19 cellular contexts compared by ENCODE assay signal in genomic region chr4:38188631-38189101, GRCh38.
A peak's percentile ranks its signal among the peaks of the same experiment; 100 is the strongest.
DNase-seq lines count a peak whose midpoint lies in the region; ATAC-seq and TF ChIP-seq lines count a peak whose summit lies in the region.
"Had no signal": no experiment of that assay in that cellular context is flagged by ENCODE, and none has a peak within 500 bp of the region (broad histone marks: within the 10 kb centered on the region; RNA-seq: fewer than 3 reads in every experiment).

No MANE protein-coding gene starts in this region.

- H3K27ac ChIP-seq in PC-9, result peak overlapping the region; percentile 99
- H3K27ac ChIP-seq in foreskin keratinocyte, result peak overlapping the region; percentile 86
- no peak overlapping the region for H3K27ac ChIP-seq in osteoblast (ENCODE audit: low read depth, low read length)
- no peak overlapping the region for H3K27ac ChIP-seq in MM.1S (ENCODE audit: low read length)

- H3K9me3 ChIP-seq in PC-9 (ENCODE audit: insufficient read depth, low read depth) (peaks cover 5% of the 10 kb centered on the region; the same call in 1 of the 2 replicates), osteoblast (ENCODE audit: low read depth, low read length) (no peaks in the 10 kb centered on the region), MM.1S (replicated peaks; ENCODE audit: insufficient read depth, low read length) (no peaks in the 10 kb centered on the region)
- H3K9me3 ChIP-seq: adrenal gland had no signal

- no peaks in the 10 kb centered on the region for H3K36me3 Mint-ChIP-seq in stimulated activated effector memory CD8-positive, alpha-beta T cell treated with anti-CD3 and anti-CD28 coated beads, Interleukin-12 subunit alpha, Interleukin-12 subunit beta, amount 100 ng/mL, for 72 hours
- H3K36me3 Mint-ChIP-seq: naive thymus-derived CD8-positive, alpha-beta T cell had no signal

- H3K4me3 Mint-ChIP-seq in stimulated activated effector memory CD8-positive, alpha-beta T cell treated with anti-CD3 and anti-CD28 coated beads, Interleukin-12 subunit alpha, Interleukin-12 subunit beta, amount 100 ng/mL, for 72 hours, result no peak overlapping the region
- H3K4me3 Mint-ChIP-seq: naive thymus-derived CD8-positive, alpha-beta T cell; stimulated activated naive CD8-positive, alpha-beta T cell treated with anti-CD3 and anti-CD28 coated beads, Interleukin-15, Interleukin-2, amounts not matched to agents 100 ng/mL and 50 ng/mL, for 24 hours had no signal

- TF ChIP-seq CTCF in PC-9 (conservative IDR thresholded peaks at IDR 0.05), result no peak
- TF ChIP-seq CTCF in foreskin keratinocyte (conservative IDR thresholded peaks at IDR 0.05), result no peak
- TF ChIP-seq CTCF in osteoblast (IDR thresholded peaks at IDR 0.05; ENCODE audit: extremely low read depth, low read depth, low read length), result no peak
- TF ChIP-seq CTCF in MM.1S (IDR thresholded peaks at IDR 0.05; ENCODE audit: low read length), result no peak

- H3K4me3 ChIP-seq in PC-9, result no peak overlapping the region
- H3K4me3 ChIP-seq in osteoblast (ENCODE audit: insufficient read depth, low read length), result no peak overlapping the region
- no peak overlapping the region for H3K4me3 ChIP-seq in MM.1S (ENCODE audit: low read length)
- H3K4me3 ChIP-seq: adrenal gland, K562 had no signal

- intact Hi-C loops in PC-9 (cut with micrococcal nuclease; ENCODE audit: unreplicated experiment), result loop anchor here (1.0 to 10.0 kb wide), 7 partner anchors 26 to 540 kb away; no protein-coding TSS in a partner anchor

- H3K4me2 ChIP-seq in PC-9 (peak overlapping the region; percentile 57), osteoblast (ENCODE audit: insufficient read depth, low read length) (no peak overlapping the region), MM.1S (ENCODE audit: low read depth, low read length) (no peak overlapping the region)

- peak; percentile 79 for ATAC-seq in foreskin keratinocyte
- ATAC-seq in stimulated activated effector memory CD8-positive, alpha-beta T cell treated with anti-CD3 and anti-CD28 coated beads, Interleukin-12 subunit alpha, Interleukin-12 subunit beta, amount 100 ng/mL, for 72 hours, result peak; percentile 45
- no peak for ATAC-seq in GM21390 (IDR thresholded peaks at IDR 0.05; ENCODE audit: unreplicated experiment)
- ATAC-seq: left ventricle myocardium superior; naive thymus-derived CD8-positive, alpha-beta T cell had no signal

- H3K27me3 ChIP-seq in PC-9 (ENCODE audit: insufficient read depth, low read depth) (no peaks in the 10 kb centered on the region), foreskin keratinocyte (no peaks in the 10 kb centered on the region), osteoblast (ENCODE audit: insufficient read depth, low read length) (no peaks in the 10 kb centered on the region), MM.1S (replicated peaks; ENCODE audit: insufficient read depth, low read length) (no peaks in the 10 kb centered on the region)
- H3K27me3 ChIP-seq: adrenal gland had no signal

- H3K9ac ChIP-seq in MM.1S (ENCODE audit: low read length), result no peak overlapping the region

- no TSS peak for BruUV-seq in PC-9 (replicated peaks; lab: Mats Ljungman, UMichigan)

- H3K79me2 ChIP-seq in PC-9 (ENCODE audit: low read depth), result no peaks in the 10 kb centered on the region
- H3K79me2 ChIP-seq in osteoblast (ENCODE audit: insufficient read depth, low read length), result no peaks in the 10 kb centered on the region
- H3K79me2 ChIP-seq in MM.1S (ENCODE audit: low read length), result no peaks in the 10 kb centered on the region

- peaks cover 29% of the 10 kb centered on the region for H3F3A ChIP-seq in PC-9 (ENCODE audit: insufficient read depth, low read depth)
- no peaks in the 10 kb centered on the region for H3F3A ChIP-seq in MM.1S (ENCODE audit: insufficient read depth, low read length)

- H3K9me2 ChIP-seq in PC-9 (ENCODE audit: insufficient read depth) (no peaks in the 10 kb centered on the region), MM.1S (replicated peaks; ENCODE audit: insufficient read depth, low read length) (no peaks in the 10 kb centered on the region)

- no peak overlapping the region for H3K27ac Mint-ChIP-seq in stimulated activated effector memory CD8-positive, alpha-beta T cell treated with anti-CD3 and anti-CD28 coated beads, Interleukin-12 subunit alpha, Interleukin-12 subunit beta, amount 100 ng/mL, for 72 hours
- H3K27ac Mint-ChIP-seq: activated T-helper 2 cell treated with anti-CD3 and anti-CD28 coated beads, Interferon-gamma antibody, Interleukin-2, Interleukin-4, amounts not matched to agents 10 μg/mL and 5 μg/mL and 100 μg/mL, durations not matched to agents 14 hours and 24 hours and 36 hours; stimulated activated naive CD8-positive, alpha-beta T cell treated with anti-CD3 and anti-CD28 coated beads, Interleukin-15, Interleukin-2, amounts not matched to agents 100 ng/mL and 50 ng/mL, for 24 hours had no signal

- CTCF ChIA-PET in PC-9 (lab: Charles Lee), result interaction anchor here (0.6 kb wide), 1 partner anchor 9 kb away, joined by 5 read pairs; no protein-coding TSS in a partner anchor

- H3K4me1 ChIP-seq in PC-9 (replicated peaks; ENCODE audit: insufficient read depth), result peaks cover 37% of the 10 kb centered on the region
- H3K4me1 ChIP-seq in foreskin keratinocyte, result peaks cover 4% of the 10 kb centered on the region
- H3K4me1 ChIP-seq in osteoblast (ENCODE audit: insufficient read depth, low read length), result peaks cover 30% of the 10 kb centered on the region
- H3K4me1 ChIP-seq in MM.1S (ENCODE audit: low read length), result no peaks in the 10 kb centered on the region

- no peak overlapping the region for H2AFZ ChIP-seq in PC-9
- no peak overlapping the region for H2AFZ ChIP-seq in osteoblast (ENCODE audit: low read length)
- no peak overlapping the region for H2AFZ ChIP-seq in MM.1S (ENCODE audit: low read length)

- H3K4me1 Mint-ChIP-seq in stimulated activated effector memory CD8-positive, alpha-beta T cell treated with anti-CD3 and anti-CD28 coated beads, Interleukin-12 subunit alpha, Interleukin-12 subunit beta, amount 100 ng/mL, for 72 hours, result no peaks in the 10 kb centered on the region
- H3K4me1 Mint-ChIP-seq: naive thymus-derived CD8-positive, alpha-beta T cell had no signal

- H4K20me1 ChIP-seq in PC-9 (ENCODE audit: insufficient read depth), result no peaks in the 10 kb centered on the region
- H4K20me1 ChIP-seq in osteoblast (ENCODE audit: insufficient read depth, low read length), result no peaks in the 10 kb centered on the region
- no peaks in the 10 kb centered on the region for H4K20me1 ChIP-seq in MM.1S (ENCODE audit: insufficient read depth, low read length)

- POLR2A ChIA-PET in PC-9 (lab: Charles Lee; ENCODE audit: unreplicated experiment), result interaction anchor here (0.6 kb wide), 2 partner anchors 55 to 708 kb away, joined by 7 to 8 read pairs; no protein-coding TSS in a partner anchor

- no peaks in the 10 kb centered on the region for H3K9me3 Mint-ChIP-seq in stimulated activated effector memory CD8-positive, alpha-beta T cell treated with anti-CD3 and anti-CD28 coated beads, Interleukin-12 subunit alpha, Interleukin-12 subunit beta, amount 100 ng/mL, for 72 hours
- H3K9me3 Mint-ChIP-seq: activated T-helper 2 cell treated with anti-CD3 and anti-CD28 coated beads, Interferon-gamma antibody, Interleukin-2, Interleukin-4, amounts not matched to agents 10 μg/mL and 5 μg/mL and 100 μg/mL, durations not matched to agents 14 hours and 24 hours and 36 hours; HFFc6; naive thymus-derived CD8-positive, alpha-beta T cell; stimulated activated naive CD8-positive, alpha-beta T cell treated with anti-CD3 and anti-CD28 coated beads, Interleukin-15, Interleukin-2, amounts not matched to agents 100 ng/mL and 50 ng/mL, for 24 hours had no signal

- H3K36me3 ChIP-seq in PC-9 (ENCODE audit: low read depth) (no peaks in the 10 kb centered on the region), osteoblast (ENCODE audit: insufficient read depth, low read length) (no peaks in the 10 kb centered on the region), MM.1S (replicated peaks; ENCODE audit: insufficient read depth, low read length) (no peaks in the 10 kb centered on the region)
- H3K36me3 ChIP-seq: adrenal gland had no signal

- DNase-seq in EL (peak; percentile 40), PC-9 (peak; percentile 97 to 99), foreskin keratinocyte (peak; percentile 74 to 88), osteoblast (ENCODE audit: insufficient read length, low spot score, missing footprints) (no peak), MM.1S (no peak), islet precursor cell (no peak)
- DNase-seq in stimulated activated effector memory CD8-positive, alpha-beta T cell treated with anti-CD3 and anti-CD28 coated beads, Interleukin-12 subunit alpha, Interleukin-12 subunit beta, amount 100 ng/mL, for 72 hours (ENCODE audit: low spot score in 2 of 2), result no peak
- DNase-seq: AML-193; DMS153; left ventricle myocardium superior; naive thymus-derived CD8-positive, alpha-beta T cell; NCI-H1417; T-helper 2 cell had no signal

Comparison
In these comparisons a context has a peak if more than half of its experiments do, and no peak if none do; other contexts are left out.
1. DNase-seq: peak in EL (single experiment), PC-9 (2 of 2) and foreskin keratinocyte (2 of 2); none in stimulated activated effector memory CD8-positive, alpha-beta T cell treated with anti-CD3 and anti-CD28 coated beads, Interleukin-12 subunit alpha, Interleukin-12 subunit beta, amount 100 ng/mL, for 72 hours (0 of 2), osteoblast (single experiment), MM.1S (single experiment) and islet precursor cell (single experiment).
2. H3K27ac ChIP-seq: peak in PC-9 (single experiment) and foreskin keratinocyte (single experiment); none in osteoblast (single experiment) and MM.1S (single experiment).